13 cellular contexts compared by ENCODE assay signal in genomic region chr16:55021595-55022475, GRCh38.
DNase-seq lines count a peak whose midpoint lies in the region; ATAC-seq and TF ChIP-seq lines count a peak whose summit lies in the region.
"Had no signal": no experiment of that assay in that cellular context is flagged by ENCODE, and none has a peak within 500 bp of the region (broad histone marks: within the 10 kb centered on the region; RNA-seq: fewer than 3 reads in every experiment).

No MANE protein-coding gene starts in this region.

- no peaks in the 10 kb centered on the region for H3K9me2 ChIP-seq in HCT116 (ENCODE audit: insufficient read depth)

- no peaks in the 10 kb centered on the region for H3K36me3 Mint-ChIP-seq in nephron progenitor cell (ENCODE audit: low read depth)
- H3K36me3 Mint-ChIP-seq: activated naive CD4-positive, alpha-beta T cell treated with anti-CD3 and anti-CD28 coated beads, Interleukin-2, amount 10 ng/mL, durations not matched to agents 7 days and 5 days had no signal

- H3K4me1 Mint-ChIP-seq in nephron progenitor cell, result no peaks in the 10 kb centered on the region
- H3K4me1 Mint-ChIP-seq: activated naive CD4-positive, alpha-beta T cell treated with anti-CD3 and anti-CD28 coated beads, Interleukin-2, amount 10 ng/mL, durations not matched to agents 7 days and 5 days had no signal

- H3K27ac ChIP-seq in HCT116 (ENCODE audit: low read depth, low read length) (peak overlapping the region; percentile 27; the same call in 1 of the 2 replicates), foreskin keratinocyte (no peak overlapping the region), tibial nerve (no peak overlapping the region)
- H3K27ac ChIP-seq: KMS-11, neutrophil had no signal

- no peaks in the 10 kb centered on the region for H4K20me1 ChIP-seq in HCT116 (ENCODE audit: insufficient read depth)

- BruUV-seq in HCT116 (replicated peaks; lab: Mats Ljungman, UMichigan), result no TSS peak

- H3K4me3 Mint-ChIP-seq in nephron progenitor cell, result no peak overlapping the region
- H3K4me3 Mint-ChIP-seq: activated naive CD4-positive, alpha-beta T cell treated with anti-CD3 and anti-CD28 coated beads, Interleukin-2, amount 10 ng/mL, durations not matched to agents 7 days and 5 days; T-helper 2 cell treated with Interferon-gamma antibody and Interleukin-4, amounts not matched to agents 5 μg/mL and 100 μg/mL, for 36 hours had no signal

- CTCF ChIA-PET in HCT116 (lab: Charles Lee), result interaction anchor here (0.7 to 2.6 kb wide), 13 partner anchors 9 to 1472 kb away, joined by 3 to 14 read pairs (median 4); no protein-coding TSS in a partner anchor

- RAD21 ChIA-PET in HCT116 (lab: Charles Lee; ENCODE audit: low non-redundant PET in 1 of 2, low total read pairs in 2 of 2, uncharacterized antibody in 2 of 2, unreplicated experiment in 2 of 2), result interaction anchor here in 1 of 2 experiments (1.2 kb wide), 1 partner anchor 12 kb away, joined by 3 read pairs; no protein-coding TSS in a partner anchor

- H3K27me3 ChIP-seq in BE2C, result peaks cover 12% of the 10 kb centered on the region
- no peaks in the 10 kb centered on the region for H3K27me3 ChIP-seq in HCT116 (ENCODE audit: insufficient read depth, low read length)
- peaks cover 22% of the 10 kb centered on the region for H3K27me3 ChIP-seq in foreskin keratinocyte
- no peaks in the 10 kb centered on the region for H3K27me3 ChIP-seq in tibial nerve

- H3K4me2 ChIP-seq in HCT116 (ENCODE audit: low read length), result peak overlapping the region; percentile 61
- H3K4me2 ChIP-seq: KMS-11 had no signal

- ATAC-seq in HCT116 (peak; percentile 97), foreskin keratinocyte (peak; percentile 89)

- H3K4me3 ChIP-seq in BE2C (ENCODE audit: low read depth, low read length) (peak overlapping the region; percentile 57), HCT116 (replicated peaks in 1 of 2; ENCODE audit: low read depth in 1 of 2, low read length in 2 of 2) (no peak overlapping the region; a peak in 1 of 4 replicates), tibial nerve (no peak overlapping the region)

- no peaks in the 10 kb centered on the region for H3K79me2 ChIP-seq in HCT116 (ENCODE audit: insufficient read depth, low read length)

- no peak overlapping the region for H3K9ac ChIP-seq in HCT116 (ENCODE audit: low read length)
- H3K9ac ChIP-seq: KMS-11 had no signal

- peak; percentile 71 for DNase-seq in BE2C
- peak; percentile 67 for DNase-seq in HCT116 (ENCODE audit: low read depth, low spot score)
- DNase-seq in RKO (ENCODE audit: low spot score), result peak; percentile 9
- DNase-seq in foreskin keratinocyte, result peak; percentile 27 to 72
- no peak for DNase-seq in stimulated activated naive CD4-positive, alpha-beta T cell treated with Interleukin-2 at 50 U/mL for 16 hours (lab: John Stamatoyannopoulos, UW)
- no peak for DNase-seq in nephron progenitor cell
- DNase-seq in NCI-H1105 (lab: John Stamatoyannopoulos, UW), result no peak
- DNase-seq in tibial nerve (ENCODE audit: low spot score in 2 of 2), result no peak
- DNase-seq: activated naive CD4-positive, alpha-beta T cell treated with anti-CD3 and anti-CD28 coated beads, Interleukin-2, amount 10 ng/mL, durations not matched to agents 7 days and 5 days; HCEC 1CT had no signal

- H3K36me3 ChIP-seq in BE2C (no peaks in the 10 kb centered on the region), HCT116 (ENCODE audit: control insufficient read depth in 1 of 2, insufficient read depth in 2 of 2, low read length in 2 of 2) (0 out of 4 replicates have a peak, but pooled peaks cover 0 to 3% of the 10 kb centered on the region in 2 experiments), tibial nerve (no peaks in the 10 kb centered on the region)
- H3K36me3 ChIP-seq: neutrophil had no signal

- POLR2A ChIA-PET in HCT116 (lab: Charles Lee), result no interaction called here

- 51 to 62% methylated on average over 11 of the region's 11 CpGs for WGBS in tibial nerve, 2 donors

- no peak for TF ChIP-seq EP300 in tibial nerve (IDR thresholded peaks at IDR 0.05)

- peaks cover 36% of the 10 kb centered on the region for H3K27me3 Mint-ChIP-seq in nephron progenitor cell (ENCODE audit: low read depth, poor library complexity)
- H3K27me3 Mint-ChIP-seq: activated naive CD4-positive, alpha-beta T cell treated with anti-CD3 and anti-CD28 coated beads, Interleukin-2, amount 10 ng/mL, durations not matched to agents 7 days and 5 days had no signal

- H3K4me1 ChIP-seq in BE2C (no peaks in the 10 kb centered on the region), HCT116 (ENCODE audit: control insufficient read depth in 1 of 2, insufficient read depth in 2 of 2, low read length in 2 of 2) (peaks cover 7 to 12% of the 10 kb centered on the region in 2 experiments; a peak in 3 of 4 replicates), foreskin keratinocyte (no peaks in the 10 kb centered on the region), tibial nerve (no peaks in the 10 kb centered on the region)

- H3K9me3 Mint-ChIP-seq in nephron progenitor cell, result peaks cover 31% of the 10 kb centered on the region

- peak overlapping the region; percentile 52 for H2AFZ ChIP-seq in HCT116 (ENCODE audit: low read depth, low read length, poor library complexity, severe bottlenecking)

- intact Hi-C loops in HCT116 (cut with micrococcal nuclease), result loop anchor here (5.0 to 10.0 kb wide), 2 partner anchors 1247 to 1470 kb away; no protein-coding TSS in a partner anchor

- TF ChIP-seq RAD21 in HCT116 (IDR thresholded peaks at IDR 0.05; ENCODE audit: low read depth), result peak; percentile 30; the same call in 1 of the 2 replicates

- TF ChIP-seq POLR2A in HCT116 (IDR thresholded peaks at IDR 0.05; ENCODE audit: borderline replicate concordance, extremely low read depth, insufficient read depth, insufficient read length), result no peak
- no peak for TF ChIP-seq POLR2A in tibial nerve (IDR thresholded peaks at IDR 0.05)

- no peak overlapping the region for H3K27ac Mint-ChIP-seq in nephron progenitor cell
- H3K27ac Mint-ChIP-seq: activated naive CD4-positive, alpha-beta T cell treated with anti-CD3 and anti-CD28 coated beads, Interleukin-2, amount 10 ng/mL, durations not matched to agents 7 days and 5 days; T-helper 2 cell treated with Interferon-gamma antibody and Interleukin-4, amounts not matched to agents 5 μg/mL and 100 μg/mL, for 36 hours had no signal

- no peaks in the 10 kb centered on the region for H3K9me3 ChIP-seq in BE2C
- H3K9me3 ChIP-seq in HCT116 (ENCODE audit: control insufficient read depth in 1 of 2, insufficient read depth in 1 of 2, low read depth in 1 of 2, low read length in 2 of 2), result peaks cover 0 to 5% of the 10 kb centered on the region in 2 experiments; a peak in 1 of 4 replicates
- H3K9me3 ChIP-seq in tibial nerve, result peaks cover 0 to 23% (median under 1%) of the 10 kb centered on the region in 4 donors
- H3K9me3 ChIP-seq: neutrophil had no signal

- peak; percentile 80 for TF ChIP-seq CTCF in BE2C (IDR thresholded peaks at IDR 0.05; ENCODE audit: low read depth, low read length)
- peak; percentile 34 to 67 (median 66); a peak in 5 of 6 replicates for TF ChIP-seq CTCF in HCT116 (IDR thresholded peaks at IDR 0.05 in 2 of 3, conservative IDR thresholded peaks at IDR 0.05 in 1 of 3; ENCODE audit: borderline replicate concordance in 1 of 3, insufficient read depth in 1 of 3, low read depth in 2 of 3, low read length in 2 of 3)
- peak; percentile 23 for TF ChIP-seq CTCF in foreskin keratinocyte (conservative IDR thresholded peaks at IDR 0.05)
- no peak for TF ChIP-seq CTCF in nephron progenitor cell (IDR thresholded peaks at IDR 0.05)
- TF ChIP-seq CTCF in tibial nerve (IDR thresholded peaks at IDR 0.05), result no peak

TF ChIP-seq in HCT116, 20 proteins besides CTCF, POLR2A, EP300 and RAD21:
- peak; percentile 20; the same call in 1 of the 2 replicates for TF ChIP-seq JUND (IDR thresholded peaks at IDR 0.05)
- no peak for TF ChIP-seq CBX3 (IDR thresholded peaks at IDR 0.05; ENCODE audit: low read depth)
- no peak for TF ChIP-seq ZFX (IDR thresholded peaks at IDR 0.05)
TF ChIP-seq in HCT116: peak in this region for 1.

Comparison
In these comparisons a context has a peak if more than half of its experiments do, and no peak if none do; other contexts are left out.
1. DNase-seq: peak in BE2C (single experiment), HCT116 (single experiment), RKO (single experiment) and foreskin keratinocyte (2 of 2); none in stimulated activated naive CD4-positive, alpha-beta T cell treated with Interleukin-2 at 50 U/mL for 16 hours (single experiment), nephron progenitor cell (single experiment), NCI-H1105 (single experiment) and tibial nerve (0 of 2).
2. CTCF ChIP-seq: peak in BE2C (single experiment), HCT116 (3 of 3) and foreskin keratinocyte (single experiment); none in nephron progenitor cell (single experiment) and tibial nerve (0 of 5).